27 cellular contexts compared by ENCODE assay signal in the genomic region with DNA sequence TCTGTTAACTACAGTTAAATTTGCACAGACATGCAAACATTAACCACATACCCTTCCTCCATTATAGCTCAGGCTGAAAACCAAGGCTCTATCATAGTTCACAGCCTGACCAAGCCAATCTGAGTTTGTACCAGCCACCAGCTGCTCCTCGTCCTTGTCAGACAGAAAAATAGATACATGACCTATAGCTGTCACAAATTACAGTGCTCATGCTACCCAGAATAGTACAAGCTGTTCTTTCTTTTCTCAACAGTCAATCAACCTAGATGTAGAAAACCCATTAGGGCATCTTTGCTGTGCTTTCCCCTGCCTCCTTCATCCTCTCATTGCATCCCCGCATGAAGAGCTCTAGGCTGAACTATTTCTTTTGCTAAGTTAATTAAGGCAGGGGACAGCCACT.
"Had no signal": no experiment of that assay in that cellular context is flagged by ENCODE, and none has a peak within 500 bp of the region (broad histone marks: within the 10 kb centered on the region; RNA-seq: fewer than 3 reads in every experiment).

No MANE protein-coding gene starts in this region.

- H3K4me1 ChIP-seq: right lobe of liver, suprapubic skin, uterus had no signal

- H3K4me3 ChIP-seq: dorsolateral prefrontal cortex, mucosa of descending colon, ovary, right lobe of liver, smooth muscle cell, suprapubic skin, transverse colon, upper lobe of right lung, uterus had no signal

- ATAC-seq: left colon; mucosa of descending colon; natural killer cell treated with Interleukin-12 subunit alpha and Interleukin-12 subunit beta and Interleukin-15 and Interleukin-18, amount 100 ng/mL, for 72 hours; right lobe of liver; stimulated activated naive CD8-positive, alpha-beta T cell treated with anti-CD3 and anti-CD28 coated beads, Interleukin-15, amount 100 ng/mL, for 72 hours; upper lobe of right lung had no signal

- H3K27ac ChIP-seq: dorsolateral prefrontal cortex, ovary, right lobe of liver, suprapubic skin, transverse colon, upper lobe of right lung had no signal

- H3K27me3 ChIP-seq: ovary, right lobe of liver, suprapubic skin, transverse colon, upper lobe of right lung, uterus had no signal

- H3K36me3 ChIP-seq: ovary, right lobe of liver, suprapubic skin, transverse colon, upper lobe of right lung, uterus had no signal

- H3K9me3 ChIP-seq: mucosa of descending colon, right lobe of liver, suprapubic skin, transverse colon, upper lobe of right lung, uterus had no signal

- DNase-seq: dorsolateral prefrontal cortex; effector CD4-positive, alpha-beta T cell; head of caudate nucleus; hippocampal formation; immature natural killer cell; islet precursor cell; kidney glomerular epithelial cell; left colon; mesenchymal stem cell; mucosa of descending colon; naive B cell; nucleus accumbens; ovary; posterior cingulate gyrus; right lobe of liver; stimulated activated CD4-positive, alpha-beta T cell treated with anti-CD3 and anti-CD28 coated beads, Interleukin-12 subunit alpha, Interleukin-12 subunit beta, amount 100 ng/mL, for 4 hours; stimulated activated CD4-positive, alpha-beta T cell treated with anti-CD3 and anti-CD28 coated beads, Interleukin-1b, Interleukin-23, amount 100 ng/mL, for 48 hours; stimulated activated CD4-positive, alpha-beta T cell treated with anti-CD3 and anti-CD28 coated beads, Interleukin-4, amount 100 ng/mL, for 1 hour; stimulated activated CD8-positive, alpha-beta memory T cell treated with anti-CD3 and anti-CD28 coated beads, Interleukin-4, amount 100 ng/mL, for 48 hours; stimulated activated naive CD4-positive, alpha-beta T cell; stimulated activated naive CD8-positive, alpha-beta T cell treated with anti-CD3 and anti-CD28 coated beads, Interleukin-15, amount 100 ng/mL, for 72 hours; transverse colon; upper lobe of right lung; uterus had no signal

- H3K4me2 ChIP-seq: smooth muscle cell had no signal
